8 cellular contexts compared by ENCODE assay signal in the genomic region with DNA sequence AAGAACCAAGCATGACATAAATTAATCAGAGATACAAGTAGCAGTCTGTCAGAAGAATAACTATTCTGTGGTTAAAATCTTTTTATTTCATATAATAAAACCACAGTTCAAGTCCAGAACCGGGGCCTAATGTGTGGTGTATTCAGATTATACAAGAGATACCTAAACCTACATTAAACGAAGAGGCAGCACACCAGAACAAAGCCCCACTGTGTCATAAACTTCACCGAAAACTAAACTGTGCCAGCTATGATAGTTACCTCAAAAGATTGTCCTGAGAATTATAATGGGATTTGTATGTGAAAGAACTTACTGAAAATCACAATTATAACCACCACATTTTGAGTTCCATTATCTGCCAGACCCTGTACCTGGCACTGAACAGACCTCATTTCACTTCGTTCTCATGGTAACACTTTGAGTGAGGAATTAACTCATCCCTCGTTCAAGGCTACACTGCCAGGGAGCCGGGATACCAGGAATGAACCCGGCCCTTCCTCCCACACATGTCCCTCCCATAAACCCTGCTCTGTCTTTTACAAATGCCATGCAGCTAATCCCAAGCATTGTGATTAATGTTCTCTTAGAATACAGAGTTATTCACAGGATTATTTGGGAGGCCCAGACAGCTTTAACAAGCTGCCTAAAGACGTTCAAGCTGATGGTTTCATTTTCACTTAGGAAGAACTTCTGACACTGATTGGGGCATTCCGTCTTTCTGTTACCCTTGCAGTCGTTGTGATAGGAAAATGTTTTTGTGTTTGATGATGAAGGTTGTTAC. TPM values are rescaled to one million over a fixed set of nuclear protein-coding genes. Genes with fewer than 3 reads are reported as not detected.
A peak's percentile ranks its signal among the peaks of the same experiment; 100 is the strongest.
DNase-seq lines count a peak whose midpoint lies in the region; ATAC-seq and TF ChIP-seq lines count a peak whose summit lies in the region.

No MANE protein-coding gene starts in this region.

- H3K27me3 ChIP-seq in SJCRH30 = no peaks in the 10 kb centered on the region
- H3K27me3 ChIP-seq in endocrine pancreas (ENCODE audit: control insufficient read depth, insufficient read depth, low read length) = no peaks in the 10 kb centered on the region

- H3K27ac Mint-ChIP-seq in activated naive CD4-positive, alpha-beta T cell treated with anti-CD3 and anti-CD28 coated beads, Interleukin-2, amount 50 U/mL, for 24 hours = peak overlapping the region; percentile 92
- peak overlapping the region; percentile 87 to 97 (median 94) for H3K27ac Mint-ChIP-seq in naive thymus-derived CD8-positive, alpha-beta T cell
- no peak overlapping the region for H3K27ac Mint-ChIP-seq in progenitor cell of endocrine pancreas

- peak overlapping the region; percentile 10 for H3K9ac ChIP-seq in endocrine pancreas (ENCODE audit: control insufficient read depth, insufficient read depth, low read length)

- H3K36me3 ChIP-seq in SJCRH30 = no peaks in the 10 kb centered on the region
- H3K36me3 ChIP-seq in endocrine pancreas (ENCODE audit: control insufficient read depth, insufficient read depth, low read length) = no peaks in the 10 kb centered on the region

- H3K27ac ChIP-seq in SJCRH30 = no peak overlapping the region

- H3K9me3 ChIP-seq in SJCRH30 (replicated peaks) (no peaks in the 10 kb centered on the region), endocrine pancreas (ENCODE audit: control insufficient read depth, low read length) (no peaks in the 10 kb centered on the region)

- ATAC-seq in HG02938 (IDR thresholded peaks at IDR 0.05; ENCODE audit: unreplicated experiment) = peak; percentile 75
- ATAC-seq in naive thymus-derived CD8-positive, alpha-beta T cell = peak; percentile 96 to 97

- H3K4me1 ChIP-seq in SJCRH30 = peaks cover 8% of the 10 kb centered on the region; the same call in 1 of the 2 replicates
- H3K4me1 ChIP-seq in endocrine pancreas (ENCODE audit: control insufficient read depth, insufficient read depth, low read length) = no peaks in the 10 kb centered on the region

- no peak for DNase-seq in activated naive CD4-positive, alpha-beta T cell (lab: John Stamatoyannopoulos, UW)
- DNase-seq in SJCRH30 = no peak
- peak in 6 of 10 donors; percentile 7 to 62 (median 37) for DNase-seq in naive thymus-derived CD8-positive, alpha-beta T cell
- no peak for DNase-seq in DMS79 treated with DMSO at 0.1 percent for 48 hours (lab: John Stamatoyannopoulos, UW)
- no peak for DNase-seq in progenitor cell of endocrine pancreas (ENCODE audit: low spot score, unreplicated experiment)

- POLR2A ChIA-PET in naive thymus-derived CD8-positive, alpha-beta T cell (lab: Charles Lee) = interaction anchor here (0.5 to 1.4 kb wide), 3 partner anchors 8 to 741 kb away, joined by 3 to 4 read pairs (median 3); no protein-coding TSS in a partner anchor

- peaks cover 41% of the 10 kb centered on the region for H3K4me1 Mint-ChIP-seq in activated naive CD4-positive, alpha-beta T cell treated with anti-CD3 and anti-CD28 coated beads, Interleukin-2, amount 50 U/mL, for 24 hours
- H3K4me1 Mint-ChIP-seq in naive thymus-derived CD8-positive, alpha-beta T cell = peaks cover 13 to 37% (median 22%) of the 10 kb centered on the region in 4 donors
- no peaks in the 10 kb centered on the region for H3K4me1 Mint-ChIP-seq in progenitor cell of endocrine pancreas (ENCODE audit: low read depth)

- H3K27me3 Mint-ChIP-seq in activated naive CD4-positive, alpha-beta T cell treated with anti-CD3 and anti-CD28 coated beads, Interleukin-2, amount 50 U/mL, for 24 hours = no peaks in the 10 kb centered on the region
- no peaks in the 10 kb centered on the region for H3K27me3 Mint-ChIP-seq in naive thymus-derived CD8-positive, alpha-beta T cell
- H3K27me3 Mint-ChIP-seq in progenitor cell of endocrine pancreas = peaks cover 3% of the 10 kb centered on the region

- TF ChIP-seq CTCF in progenitor cell of endocrine pancreas (IDR thresholded peaks at IDR 0.05; ENCODE audit: unreplicated experiment) = no peak

- H3K4me3 Mint-ChIP-seq in activated naive CD4-positive, alpha-beta T cell treated with anti-CD3 and anti-CD28 coated beads, Interleukin-2, amount 50 U/mL, for 24 hours = peak overlapping the region; percentile 85
- peak overlapping the region; percentile 70 to 89 (median 84) for H3K4me3 Mint-ChIP-seq in naive thymus-derived CD8-positive, alpha-beta T cell
- H3K4me3 Mint-ChIP-seq in progenitor cell of endocrine pancreas (ENCODE audit: low read depth) = no peak overlapping the region

- peak overlapping the region; percentile 40 for H3K4me3 ChIP-seq in SJCRH30
- H3K4me3 ChIP-seq in endocrine pancreas (ENCODE audit: control insufficient read depth, insufficient read depth, low read length) = peak overlapping the region; percentile 89

- H3K9me3 Mint-ChIP-seq in activated naive CD4-positive, alpha-beta T cell treated with anti-CD3 and anti-CD28 coated beads, Interleukin-2, amount 50 U/mL, for 24 hours = no peaks in the 10 kb centered on the region
- no peaks in the 10 kb centered on the region for H3K9me3 Mint-ChIP-seq in naive thymus-derived CD8-positive, alpha-beta T cell
- H3K9me3 Mint-ChIP-seq in progenitor cell of endocrine pancreas (ENCODE audit: low read depth) = no peaks in the 10 kb centered on the region

- no peaks in the 10 kb centered on the region for H3K36me3 Mint-ChIP-seq in activated naive CD4-positive, alpha-beta T cell treated with anti-CD3 and anti-CD28 coated beads, Interleukin-2, amount 50 U/mL, for 24 hours
- H3K36me3 Mint-ChIP-seq in naive thymus-derived CD8-positive, alpha-beta T cell = no peaks in the 10 kb centered on the region
- H3K36me3 Mint-ChIP-seq in progenitor cell of endocrine pancreas (ENCODE audit: insufficient read depth) = no peaks in the 10 kb centered on the region

RNA-seq across cellular contexts. Expression of gene CD83, which starts 42.7 kb away (rescaled TPM):
- total RNA-seq in SJCRH30 (2014; rRNA removed; shearing (Covaris generic)) = 13.2 and 15.0 TPM in 2 replicates
- total RNA-seq in naive thymus-derived CD8-positive, alpha-beta T cell = 10 to 100 TPM; 10.3 to 10.4 TPM
- polyA plus RNA-seq in naive thymus-derived CD8-positive, alpha-beta T cell = 1 to 10 TPM; 1.6 to 2.9 (median 1.8) TPM
- 5.7 and 5.8 TPM in 2 replicates for total RNA-seq in progenitor cell of endocrine pancreas

Comparison
In these comparisons a context has a peak if more than half of its experiments do, and no peak if none do; other contexts are left out.
1. DNase-seq: peak in naive thymus-derived CD8-positive, alpha-beta T cell (6 of 10); none in activated naive CD4-positive, alpha-beta T cell (0 of 4), SJCRH30 (0 of 2), DMS79 treated with DMSO at 0.1 percent for 48 hours (single experiment) and progenitor cell of endocrine pancreas (single experiment).